Comparison of ENCODE assay signal across 8 cellular contexts in genomic region chr5:123512631-123513461, GRCh38. TPM values are rescaled to one million over a fixed set of nuclear protein-coding genes. Genes with fewer than 3 reads are reported as not detected.
A peak's percentile ranks its signal among the peaks of the same experiment; 100 is the strongest.
DNase-seq lines count a peak whose midpoint lies in the region; ATAC-seq and TF ChIP-seq lines count a peak whose summit lies in the region.

No MANE protein-coding gene starts in this region.

- CTCF ChIA-PET in AG04449 (lab: Yijun Ruan, JAX): interaction anchor here (1.3 to 3.1 kb wide), 2 partner anchors 10 to 90 kb away, joined by 3 to 14 read pairs; partner anchors contain the start of gene CEP120

- H3K4me1 Mint-ChIP-seq in activated naive CD8-positive, alpha-beta T cell treated with anti-CD3 and anti-CD28 coated beads, Interleukin-2, amount 50 U/mL, for 24 hours: peaks cover 54% of the 10 kb centered on the region

- peaks cover 4% of the 10 kb centered on the region for H3K4me1 ChIP-seq in right cardiac atrium (ENCODE audit: control insufficient read depth, insufficient read depth, low read length)

- no peaks in the 10 kb centered on the region for H3K9me3 Mint-ChIP-seq in activated naive CD8-positive, alpha-beta T cell treated with anti-CD3 and anti-CD28 coated beads, Interleukin-2, amount 50 U/mL, for 24 hours

- peak overlapping the region; percentile 93 for H3K4me3 Mint-ChIP-seq in activated naive CD8-positive, alpha-beta T cell treated with anti-CD3 and anti-CD28 coated beads, Interleukin-2, amount 50 U/mL, for 24 hours

- H3K4me3 ChIP-seq in AG04449 (ENCODE audit: low read depth, low read length) (peak overlapping the region; percentile 85), right cardiac atrium (ENCODE audit: low read length) (peak overlapping the region; percentile 100)

- WGBS in right cardiac atrium: under 1% methylated on average over 46 of the region's 46 CpGs

- H3K27me3 ChIP-seq in right cardiac atrium (ENCODE audit: control insufficient read depth, insufficient read depth): no peaks in the 10 kb centered on the region

- peak overlapping the region; percentile 86 for H3K27ac Mint-ChIP-seq in activated naive CD8-positive, alpha-beta T cell treated with anti-CD3 and anti-CD28 coated beads, Interleukin-2, amount 50 U/mL, for 24 hours

- H3K36me3 Mint-ChIP-seq in activated naive CD8-positive, alpha-beta T cell treated with anti-CD3 and anti-CD28 coated beads, Interleukin-2, amount 50 U/mL, for 24 hours (ENCODE audit: low read depth): peaks cover 7% of the 10 kb centered on the region

- DNase-seq in AG04449 (ENCODE audit: low read depth, low spot score) (no peak), SK-N-DZ (ENCODE audit: low spot score) (peak; percentile 52), right cardiac atrium (peak; percentile 40 to 77 (median 58)), putamen (ENCODE audit: low spot score) (peak; percentile 14), NCI-H146 treated with DMSO at 0.1 percent for 48 hours (lab: John Stamatoyannopoulos, UW; ENCODE audit: unreplicated experiment) (no peak)
- DNase-seq in activated naive CD8-positive, alpha-beta T cell treated with anti-CD3 and anti-CD28 coated beads, Interleukin-2, amount 50 U/mL, for 24 hours: peak; percentile 47

- TF ChIP-seq CTCF in AG04449 (IDR thresholded peaks at IDR 0.05; ENCODE audit: insufficient read depth, low read length, missing control alignments): no peak

- no peaks in the 10 kb centered on the region for H3K9me3 ChIP-seq in right cardiac atrium (ENCODE audit: control insufficient read depth, low read length)

- POLR2A ChIA-PET in AG04449 (lab: Yijun Ruan, JAX): interaction anchor here (1.6 kb wide), 1 partner anchor 90 kb away, joined by 6 read pairs; the partner anchor contains the start of gene CEP120

- peaks cover 3% of the 10 kb centered on the region for H3K27me3 Mint-ChIP-seq in activated naive CD8-positive, alpha-beta T cell treated with anti-CD3 and anti-CD28 coated beads, Interleukin-2, amount 50 U/mL, for 24 hours

- intact Hi-C loops in right cardiac atrium (cut with DNase I): loop anchor here in 3 of 4 donors (5.0 to 10.0 kb wide), 3 partner anchors 82 to 91 kb away; partner anchors contain the start of gene CEP120 (in 3 of the 3)

- peak overlapping the region; percentile 89 for H3K27ac ChIP-seq in right cardiac atrium (ENCODE audit: low read length)

- ATAC-seq in GM18907 (IDR thresholded peaks at IDR 0.05; ENCODE audit: unreplicated experiment) (peak; percentile 45), HG03175 (IDR thresholded peaks at IDR 0.05; ENCODE audit: unreplicated experiment) (peak; percentile 28), right cardiac atrium (peak; percentile 2 to 13)
- peak; percentile 42 for ATAC-seq in activated naive CD8-positive, alpha-beta T cell treated with anti-CD3 and anti-CD28 coated beads, Interleukin-2, amount 50 U/mL, for 24 hours

RNA-seq across cellular contexts. Expression of gene CSNK1G3, which starts 0.9 kb away (rescaled TPM):
- polyA plus RNA-seq in SK-N-DZ (2014; cell fraction: cytosol; rRNA removed): 32.1 and 40.8 TPM in 2 replicates
- polyA plus RNA-seq in SK-N-DZ (2014; cell fraction: nucleus; rRNA removed): 26.0 and 30.0 TPM in 2 replicates
- 10 to 100 TPM; 30.9 to 37.3 (median 33.9) TPM for total RNA-seq in right cardiac atrium
- 5.8 TPM for polyA plus RNA-seq in right cardiac atrium

Comparison
In these comparisons a context has a peak if more than half of its experiments do, and no peak if none do; other contexts are left out.
1. DNase-seq: peak in SK-N-DZ (single experiment), activated naive CD8-positive, alpha-beta T cell treated with anti-CD3 and anti-CD28 coated beads, Interleukin-2, amount 50 U/mL, for 24 hours (single experiment), right cardiac atrium (3 of 3) and putamen (single experiment); none in AG04449 (single experiment) and NCI-H146 treated with DMSO at 0.1 percent for 48 hours (single experiment).
2. Peak in every context shown above with its lines, with median percentiles within 50 percentile points of each other: ATAC-seq.